1 cellular context compared by ENCODE assay signal in genomic region chr1:109719337-109719837, GRCh38.
TF ChIP-seq lines count a peak whose summit lies in the region.

No MANE protein-coding gene starts in this region.

TF ChIP-seq in K562, 482 proteins besides CTCF, POLR2A, EP300 and RAD21 (continued from another document and continues in another):
- TF ChIP-seq MGA (IDR thresholded peaks at IDR 0.05) = peak; percentile 7; the same call in 1 of the 2 replicates
- TF ChIP-seq ZFP1 (CRISPR knock-in tag; IDR thresholded peaks at IDR 0.05) = 0 out of 2 replicates have a peak, but pooled peaks have one; percentile 49
- no peak for TF ChIP-seq ZNF511 (CRISPR knock-in tag; IDR thresholded peaks at IDR 0.05)
- TF ChIP-seq ZNF75A (CRISPR knock-in tag; IDR thresholded peaks at IDR 0.05) = no peak
- TF ChIP-seq ZNF584 (CRISPR knock-in tag; IDR thresholded peaks at IDR 0.05; ENCODE audit: low read depth) = no peak
- TF ChIP-seq DPF2 (IDR thresholded peaks at IDR 0.05) = peak; percentile 95
- peak; percentile 84 for TF ChIP-seq ZBTB40 (IDR thresholded peaks at IDR 0.05)
- TF ChIP-seq ZBTB40 (CRISPR knock-in tag; IDR thresholded peaks at IDR 0.05) = no peak
- no peak for TF ChIP-seq ZNF253 (CRISPR knock-in tag; conservative IDR thresholded peaks at IDR 0.05)
- TF ChIP-seq TEAD1 (CRISPR knock-in tag; IDR thresholded peaks at IDR 0.05) = peak in 1 of 2 experiments; percentile 31; a peak in 1 of 4 replicates
- peak in 1 of 2 experiments; percentile 24 for TF ChIP-seq NCOA2 (IDR thresholded peaks at IDR 0.05; ENCODE audit: partially characterized antibody in 2 of 2)
- peak; percentile 82 for TF ChIP-seq GATAD2B (IDR thresholded peaks at IDR 0.05; ENCODE audit: borderline replicate concordance)
- peak; percentile 29 for TF ChIP-seq BRD9 (IDR thresholded peaks at IDR 0.05; ENCODE audit: low read depth, partially characterized antibody)
- no peak for TF ChIP-seq ATF1 (CRISPR knock-in tag; IDR thresholded peaks at IDR 0.05)
- TF ChIP-seq ATF1 (tag; IDR thresholded peaks at IDR 0.05) = peak; percentile 61
- TF ChIP-seq KHSRP (IDR thresholded peaks at IDR 0.05) = peak; percentile 49; the same call in 1 of the 2 replicates
- TF ChIP-seq JUND (IDR thresholded peaks at IDR 0.05; ENCODE audit: borderline replicate concordance, low read depth, low read length) = peak; percentile 74
- TF ChIP-seq JUND (tag; IDR thresholded peaks at IDR 0.05; ENCODE audit: borderline replicate concordance, low read depth, low read length) = peak; percentile 92
- peak; percentile 84 for TF ChIP-seq ARID1B (IDR thresholded peaks at IDR 0.05)
- TF ChIP-seq SLC30A9 (CRISPR knock-in tag; IDR thresholded peaks at IDR 0.05) = no peak
- TF ChIP-seq NFE2L1 (tag; IDR thresholded peaks at IDR 0.05; ENCODE audit: borderline replicate concordance, low read depth) = peak; percentile 99
- peak; percentile 19; the same call in 1 of the 2 replicates for TF ChIP-seq PTTG1 (tag; IDR thresholded peaks at IDR 0.05; ENCODE audit: low read depth)
- no peak for TF ChIP-seq MEF2A (IDR thresholded peaks at IDR 0.05; ENCODE audit: control insufficient read depth, low read depth, low read length)
- peak; percentile 52 for TF ChIP-seq PRDM10 (IDR thresholded peaks at IDR 0.05; ENCODE audit: partially characterized antibody)
- TF ChIP-seq, protein P1, sequence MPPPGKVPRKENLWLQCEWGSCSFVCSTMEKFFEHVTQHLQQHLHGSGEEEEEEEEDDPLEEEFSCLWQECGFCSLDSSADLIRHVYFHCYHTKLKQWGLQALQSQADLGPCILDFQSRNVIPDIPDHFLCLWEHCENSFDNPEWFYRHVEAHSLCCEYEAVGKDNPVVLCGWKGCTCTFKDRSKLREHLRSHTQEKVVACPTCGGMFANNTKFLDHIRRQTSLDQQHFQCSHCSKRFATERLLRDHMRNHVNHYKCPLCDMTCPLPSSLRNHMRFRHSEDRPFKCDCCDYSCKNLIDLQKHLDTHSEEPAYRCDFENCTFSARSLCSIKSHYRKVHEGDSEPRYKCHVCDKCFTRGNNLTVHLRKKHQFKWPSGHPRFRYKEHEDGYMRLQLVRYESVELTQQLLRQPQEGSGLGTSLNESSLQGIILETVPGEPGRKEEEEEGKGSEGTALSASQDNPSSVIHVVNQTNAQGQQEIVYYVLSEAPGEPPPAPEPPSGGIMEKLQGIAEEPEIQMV (tag; conservative IDR thresholded peaks at IDR 0.05; ENCODE audit: low read depth) = 0 out of 2 replicates have a peak, but pooled peaks have one; percentile 11
- no peak for TF ChIP-seq ZNF655 (CRISPR knock-in tag; IDR thresholded peaks at IDR 0.05)
